Comparison of ENCODE assay signal across 8 cellular contexts in genomic region chr4:113760852-113761681, GRCh38. TPM values are rescaled to one million over a fixed set of nuclear protein-coding genes. Genes with fewer than 3 reads are reported as not detected.
DNase-seq lines count a peak whose midpoint lies in the region; ATAC-seq, FAIRE-seq and TF ChIP-seq lines count a peak whose summit lies in the region.

No MANE protein-coding gene starts in this region.

- peaks cover 0 to 3% of the 10 kb centered on the region in 2 experiments for H3K36me3 ChIP-seq in endothelial cell of umbilical vein (ENCODE audit: control insufficient read depth in 2 of 2, extremely low read depth in 1 of 2, insufficient read depth in 2 of 2, low read length in 2 of 2)
- H3K36me3 ChIP-seq in mesodermal cell (ENCODE audit: control insufficient read depth, insufficient read depth, low read length): no peaks in the 10 kb centered on the region

- intact Hi-C loops in endothelial cell of umbilical vein (cut with micrococcal nuclease): loop anchor here (1.0 to 5.0 kb wide), 8 partner anchors 121 to 621 kb away; no protein-coding TSS in a partner anchor

- ATAC-seq in HG02840 (IDR thresholded peaks at IDR 0.05; ENCODE audit: low FRiP score, unreplicated experiment): peak; percentile 25

- no peaks in the 10 kb centered on the region for H4K20me1 ChIP-seq in endothelial cell of umbilical vein (replicated peaks; ENCODE audit: control insufficient read depth, extremely low read depth, insufficient read depth, low read length)

- H3K4me3 ChIP-seq in endothelial cell of umbilical vein (replicated peaks in 1 of 3; ENCODE audit: insufficient read depth in 1 of 3, low read depth in 1 of 3, low read length in 3 of 3) (peak overlapping the region; percentile 93 to 98 (median 97)), mesodermal cell (ENCODE audit: extremely low read depth, insufficient read depth, low read length, poor library complexity, severe bottlenecking) (peak overlapping the region; percentile 81)

- peak overlapping the region; percentile 96 for H2AFZ ChIP-seq in endothelial cell of umbilical vein (ENCODE audit: low read depth, low read length)

- DNase-seq in SIG-M5 treated with dmso at 0.1 percent for 504 hours (lab: John Stamatoyannopoulos, UW; ENCODE audit: unreplicated experiment) (peak; percentile 67), SIG-M5 (lab: John Stamatoyannopoulos, UW) (no peak), NCI-H526 treated with DMSO at 0.1 percent for 48 hours (lab: John Stamatoyannopoulos, UW) (peak; percentile 77), endothelial cell of umbilical vein (ENCODE audit: low read depth, low spot score) (peak; percentile 71)
- DNase-seq in activated CD8-positive, alpha-beta memory T cell treated with anti-CD3 and anti-CD28 coated beads, Interleukin-2, amount 50 U/mL, for 48 hours: peak; percentile 88
- peak; percentile 10 to 17 for DNase-seq in stimulated activated CD8-positive, alpha-beta memory T cell treated with anti-CD3 and anti-CD28 coated beads, Interleukin-4, amount 100 ng/mL, for 4 hours (ENCODE audit: low read depth in 2 of 2, low spot score in 1 of 2)

- no peak for FAIRE-seq in endothelial cell of umbilical vein (lab: Jason Lieb, UNC)

- BruUV-seq in endothelial cell of umbilical vein (replicated peaks; lab: Mats Ljungman, UMichigan): no TSS peak

- peaks cover 13% of the 10 kb centered on the region for H3K79me2 ChIP-seq in endothelial cell of umbilical vein (ENCODE audit: control insufficient read depth, insufficient read depth, low read length)

- H3K4me1 ChIP-seq in endothelial cell of umbilical vein (ENCODE audit: control insufficient read depth, extremely low read depth, insufficient read depth, low read length): peaks cover 27% of the 10 kb centered on the region
- peaks cover 8% of the 10 kb centered on the region for H3K4me1 ChIP-seq in mesodermal cell (ENCODE audit: control insufficient read depth, insufficient read depth, low read length, poor library complexity, severe bottlenecking)

- CTCF ChIA-PET in endothelial cell of umbilical vein (lab: Charles Lee): interaction anchor here (0.7 to 3.5 kb wide), 4 partner anchors 132 to 622 kb away, joined by 4 to 32 read pairs (median 14); no protein-coding TSS in a partner anchor

- WGBS in mesodermal cell (ENCODE audit: insufficient coverage in 2 of 2), 2 experiments: 0 to 1% methylated on average over 51 to 53 of the region's 75 CpGs

- TF ChIP-seq POLR2A in endothelial cell of umbilical vein (IDR thresholded peaks at IDR 0.05; ENCODE audit: low read depth, low read length): peak; percentile 51

- POLR2A ChIA-PET in endothelial cell of umbilical vein (lab: Charles Lee): no interaction called here

- H3K27ac ChIP-seq in endothelial cell of umbilical vein (ENCODE audit: insufficient read depth, low read depth, low read length) (peak overlapping the region; percentile 84), mesodermal cell (ENCODE audit: low read depth, low read length, severe bottlenecking) (peak overlapping the region; percentile 96)

- no peak for TF ChIP-seq CTCF in endothelial cell of umbilical vein (IDR thresholded peaks at IDR 0.05; ENCODE audit: extremely low read depth in 1 of 2, insufficient read depth in 1 of 2, low read depth in 1 of 2, low read length in 2 of 2)

- peak overlapping the region; percentile 99 for H3K4me2 ChIP-seq in endothelial cell of umbilical vein (ENCODE audit: insufficient read depth, low read length)

- peak overlapping the region; percentile 83 for H3K9ac ChIP-seq in endothelial cell of umbilical vein (replicated peaks; ENCODE audit: extremely low read depth, insufficient read depth, low read length)

- no peaks in the 10 kb centered on the region for H3K27me3 ChIP-seq in endothelial cell of umbilical vein (ENCODE audit: control insufficient read depth in 2 of 2, insufficient read depth in 2 of 2, low read length in 2 of 2)

- H3K9me1 ChIP-seq in endothelial cell of umbilical vein (replicated peaks; ENCODE audit: control insufficient read depth, extremely low read depth, insufficient read depth, low read length): no peaks in the 10 kb centered on the region

- dilution Hi-C loops in endothelial cell of umbilical vein (cut with MboI; ENCODE audit: extremely low pct_ligation_motif_present, low sequenced_read_pairs): no loop called here

- no peaks in the 10 kb centered on the region for H3K9me3 ChIP-seq in endothelial cell of umbilical vein (replicated peaks; ENCODE audit: control insufficient read depth, insufficient read depth, low read length)
- H3K9me3 ChIP-seq in mesodermal cell (ENCODE audit: control insufficient read depth, low read length): no peaks in the 10 kb centered on the region

TF ChIP-seq in endothelial cell of umbilical vein, 7 proteins besides CTCF, POLR2A, EP300 and RAD21:
- TF ChIP-seq JUN (IDR thresholded peaks at IDR 0.05; ENCODE audit: borderline replicate concordance, insufficient read depth, insufficient read length, low read depth) (no peak), MAX (IDR thresholded peaks at IDR 0.05; ENCODE audit: insufficient read depth, insufficient read length) (no peak), EZH2 (IDR thresholded peaks at IDR 0.05; ENCODE audit: borderline replicate concordance, low read depth, low read length, severe bottlenecking) (no peak), FOS (IDR thresholded peaks at IDR 0.05; ENCODE audit: borderline replicate concordance, insufficient read depth, low read length) (no peak), MYC (IDR thresholded peaks at IDR 0.05; ENCODE audit: low read depth, low read length) (no peak), POLR2AphosphoS5 (IDR thresholded peaks at IDR 0.05; ENCODE audit: insufficient read depth, low read depth, low read length) (no peak), GATA2 (IDR thresholded peaks at IDR 0.05; ENCODE audit: insufficient read depth, insufficient read length, low read depth, low read length) (no peak)

RNA-seq across cellular contexts. Expression of gene CAMK2D, which starts 0.5 kb away (rescaled TPM):
- total RNA-seq in endothelial cell of umbilical vein: 23.0 and 30.7 TPM in 2 replicates
- polyA plus RNA-seq in endothelial cell of umbilical vein: 9.3 and 10.4 TPM in 2 replicates
- polyA plus RNA-seq in endothelial cell of umbilical vein (2011; cell fraction: cytosol; rRNA removed): 8.1 and 9.7 TPM in 2 replicates
- polyA plus RNA-seq in endothelial cell of umbilical vein (2011; cell fraction: nucleus; rRNA removed): 15.9 and 17.2 TPM in 2 replicates
- polyA plus RNA-seq in endothelial cell of umbilical vein (2012): 23.4 and 31.3 TPM in 2 replicates
- polyA minus RNA-seq in endothelial cell of umbilical vein: 35.6 and 36.0 TPM in 2 replicates
- polyA minus RNA-seq in endothelial cell of umbilical vein (2011; cell fraction: cytosol; rRNA and poly(A)+ RNA removed): 2.0 TPM
- polyA minus RNA-seq in endothelial cell of umbilical vein (2011; cell fraction: nucleus; rRNA and poly(A)+ RNA removed): 65.3 and 124 TPM in 2 replicates
- polyA plus RNA-seq in mesodermal cell (2013, experiment 1 of 2): 45.2 TPM
- 44.2 TPM for polyA plus RNA-seq in mesodermal cell (2013, experiment 2 of 2)
